Comparison of ENCODE assay signal across 8 cellular contexts in the genomic region with DNA sequence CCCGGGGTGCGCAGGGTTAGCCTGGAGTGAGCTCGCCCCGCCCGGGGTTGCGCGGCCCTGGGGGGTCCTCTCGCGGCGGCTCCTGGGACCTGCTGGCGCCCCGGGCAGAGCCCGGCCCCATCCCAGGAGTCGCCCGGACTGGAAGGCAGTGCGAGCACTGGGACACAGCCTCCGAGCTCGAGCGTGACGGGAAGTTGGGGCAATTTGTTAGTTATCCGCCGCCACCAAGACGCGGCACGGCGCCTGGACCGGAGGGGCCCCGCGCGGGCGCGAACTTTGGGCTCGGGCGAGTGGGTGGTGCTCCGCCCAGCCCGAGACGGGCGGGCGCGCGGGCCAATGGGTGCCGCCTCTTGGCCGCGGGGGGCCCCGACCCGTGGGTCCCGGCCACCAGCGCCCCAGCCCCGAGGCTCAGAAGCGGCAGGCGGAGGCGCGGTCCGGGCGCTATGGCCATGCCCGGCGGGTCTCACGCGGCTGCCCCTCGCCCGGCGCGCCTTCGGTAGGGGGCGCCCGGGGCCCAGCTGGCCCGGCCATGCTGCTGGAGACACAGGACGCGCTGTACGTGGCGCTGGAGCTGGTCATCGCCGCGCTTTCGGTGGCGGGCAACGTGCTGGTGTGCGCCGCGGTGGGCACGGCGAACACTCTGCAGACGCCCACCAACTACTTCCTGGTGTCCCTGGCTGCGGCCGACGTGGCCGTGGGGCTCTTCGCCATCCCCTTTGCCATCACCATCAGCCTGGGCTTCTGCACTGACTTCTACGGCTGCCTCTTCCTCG. TPM values are rescaled to one million over a fixed set of nuclear protein-coding genes. Genes with fewer than 3 reads are reported as not detected.
DNase-seq lines count a peak whose midpoint lies in the region; ATAC-seq and TF ChIP-seq lines count a peak whose summit lies in the region.

ADORA2B (plus strand) TSS at position 411 of the 773 bp plus-strand sequence; CDS start at position 530, 119 bp downstream.

- H3K36me3 Mint-ChIP-seq in IgD-negative memory B cell: peaks cover 4% of the 10 kb centered on the region
- H3K36me3 Mint-ChIP-seq in T-cell: no peaks in the 10 kb centered on the region
- peaks cover 7% of the 10 kb centered on the region for H3K36me3 Mint-ChIP-seq in brain

- peak within 1 kb of the TSS; percentile 69 for H3K4me3 ChIP-seq in iPS-11a (ENCODE audit: low read depth, low read length)
- peak within 1 kb of the TSS; percentile 65 for H3K4me3 ChIP-seq in skeletal muscle cell (ENCODE audit: low read depth, low read length)

- ATAC-seq in T-cell (replicated peaks in 1 of 4) (peak; percentile 71 to 78 (median 74)), GM18870 (IDR thresholded peaks at IDR 0.05; ENCODE audit: unreplicated experiment) (no peak)

- no peak within 1 kb of the TSS for H3K27ac Mint-ChIP-seq in IgD-negative memory B cell
- H3K27ac Mint-ChIP-seq in T-cell: no peak within 1 kb of the TSS
- peak within 1 kb of the TSS; percentile 16 to 86 (median 70) for H3K27ac Mint-ChIP-seq in brain

- DNase-seq in activated CD4-positive, alpha-beta T cell treated with anti-CD3 and anti-CD28 coated beads for 1 hour: peak; percentile 23
- no peak for DNase-seq in activated CD4-positive, alpha-beta T cell treated with anti-CD3 and anti-CD28 coated beads, Interleukin-2, amount 50 U/mL, for 1 hour
- DNase-seq in T-cell (peak in 17 of 34 experiments; percentile 6 to 37 (median 14)), skeletal muscle cell (ENCODE audit: low read depth) (no peak)

- H3K4me3 Mint-ChIP-seq in IgD-negative memory B cell: peak within 1 kb of the TSS; percentile 54 to 88 (median 84)
- H3K4me3 Mint-ChIP-seq in T-cell: peak within 1 kb of the TSS; percentile 74 to 86 (median 80)
- H3K4me3 Mint-ChIP-seq in brain: peak within 1 kb of the TSS; percentile 85 to 88 (median 86)

- H3K27me3 Mint-ChIP-seq in IgD-negative memory B cell (peaks cover 32% of the 10 kb centered on the region), T-cell (peaks cover 22 to 40% of the 10 kb centered on the region in 2 donors), brain (peaks cover 41% of the 10 kb centered on the region)

- POLR2A ChIA-PET in T-cell (lab: Charles Lee): interaction anchor here in 1 of 2 donors (0.7 kb wide), 1 partner anchor 687 kb away, joined by 7 read pairs; no protein-coding TSS in a partner anchor

- peaks cover 4 to 8% (median 6%) of the 10 kb centered on the region in 3 donors for H3K4me1 Mint-ChIP-seq in IgD-negative memory B cell
- peaks cover 8 to 12% (median 10%) of the 10 kb centered on the region in 3 donors for H3K4me1 Mint-ChIP-seq in T-cell
- H3K4me1 Mint-ChIP-seq in brain: peaks cover 29% of the 10 kb centered on the region

- H3K9me3 Mint-ChIP-seq in IgD-negative memory B cell: peaks cover 0 to 2% (median 0%) of the 10 kb centered on the region in 3 donors
- H3K9me3 Mint-ChIP-seq in T-cell: no peaks in the 10 kb centered on the region
- H3K9me3 Mint-ChIP-seq in brain: peaks cover 0 to 7% (median 3%) of the 10 kb centered on the region in 5 experiments

- TF ChIP-seq CTCF in brain (conservative IDR thresholded peaks at IDR 0.05): peak; percentile 60 to 76

- CTCF ChIA-PET in T-cell (lab: Charles Lee): interaction anchor here in 1 of 2 donors (0.7 kb wide), 1 partner anchor 78 kb away, joined by 7 read pairs; no protein-coding TSS in a partner anchor

RNA-seq across cellular contexts. Expression of gene ADORA2B, which starts in this region (rescaled TPM):
- 1.2 TPM for polyA plus RNA-seq in IgD-negative memory B cell
- total RNA-seq in T-cell: under 1 TPM in 1 of 5 donors, not detected in 4; 0.20 TPM
- polyA plus RNA-seq in brain (ENCODE audit: insufficient read depth, low read depth, low replicate concordance): 3.4 TPM

Comparison
In these comparisons a context has a peak if more than half of its experiments do, and no peak if none do; other contexts are left out.
1. Peak in ATAC-seq in T-cell; RNA of the gene not detected or under 1 TPM.
2. H3K27ac Mint-ChIP-seq: peak in brain (5 of 5); none in IgD-negative memory B cell (0 of 3) and T-cell (0 of 2).
3. Peak in every context shown above with its lines, with median percentiles within 50 percentile points of each other: H3K4me3 Mint-ChIP-seq.